ENCODE assay signal across 1 cellular context in the genomic region with DNA sequence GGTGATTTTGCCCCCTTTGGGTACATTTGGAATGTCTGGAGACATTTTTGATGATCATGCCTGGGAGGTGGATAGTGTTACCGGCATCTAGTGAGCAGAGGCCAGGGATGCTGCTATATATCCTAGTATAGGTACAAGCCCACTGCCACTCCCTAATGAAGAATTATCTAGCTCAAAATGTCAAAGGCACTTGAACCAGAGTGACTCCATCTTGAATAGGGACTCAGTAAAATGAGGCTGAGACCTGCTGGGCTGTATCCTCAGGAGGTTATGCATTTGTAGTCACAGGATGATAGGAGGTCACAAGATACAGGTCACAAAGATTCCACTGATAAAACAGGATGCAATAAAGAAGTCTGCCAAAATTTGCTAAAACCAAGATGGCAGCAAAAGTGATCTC.
TF ChIP-seq lines count a peak whose summit lies in the region.

No MANE protein-coding gene starts in this region.

TF ChIP-seq in K562, 482 proteins besides CTCF, POLR2A, EP300 and RAD21:
- TF ChIP-seq TEAD1 (CRISPR knock-in tag; IDR thresholded peaks at IDR 0.05), result 0 out of 4 replicates have a peak, but pooled peaks of 1 of the 2 experiments have one; percentile 36
- TF ChIP-seq, protein P1, sequence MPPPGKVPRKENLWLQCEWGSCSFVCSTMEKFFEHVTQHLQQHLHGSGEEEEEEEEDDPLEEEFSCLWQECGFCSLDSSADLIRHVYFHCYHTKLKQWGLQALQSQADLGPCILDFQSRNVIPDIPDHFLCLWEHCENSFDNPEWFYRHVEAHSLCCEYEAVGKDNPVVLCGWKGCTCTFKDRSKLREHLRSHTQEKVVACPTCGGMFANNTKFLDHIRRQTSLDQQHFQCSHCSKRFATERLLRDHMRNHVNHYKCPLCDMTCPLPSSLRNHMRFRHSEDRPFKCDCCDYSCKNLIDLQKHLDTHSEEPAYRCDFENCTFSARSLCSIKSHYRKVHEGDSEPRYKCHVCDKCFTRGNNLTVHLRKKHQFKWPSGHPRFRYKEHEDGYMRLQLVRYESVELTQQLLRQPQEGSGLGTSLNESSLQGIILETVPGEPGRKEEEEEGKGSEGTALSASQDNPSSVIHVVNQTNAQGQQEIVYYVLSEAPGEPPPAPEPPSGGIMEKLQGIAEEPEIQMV (tag; conservative IDR thresholded peaks at IDR 0.05; ENCODE audit: low read depth), result no peak
- no peak for TF ChIP-seq ZNF174 (CRISPR knock-in tag; IDR thresholded peaks at IDR 0.05)
- 0 out of 2 replicates have a peak, but pooled peaks have one; percentile 59 for TF ChIP-seq HDAC8 (tag; IDR thresholded peaks at IDR 0.05)
- TF ChIP-seq KLF13 (tag; IDR thresholded peaks at IDR 0.05; ENCODE audit: borderline replicate concordance, low read depth), result no peak
- TF ChIP-seq, protein P2, sequence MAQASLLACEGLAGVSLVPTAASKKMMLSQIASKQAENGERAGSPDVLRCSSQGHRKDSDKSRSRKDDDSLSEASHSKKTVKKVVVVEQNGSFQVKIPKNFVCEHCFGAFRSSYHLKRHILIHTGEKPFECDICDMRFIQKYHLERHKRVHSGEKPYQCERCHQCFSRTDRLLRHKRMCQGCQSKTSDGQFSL (CRISPR knock-in tag; IDR thresholded peaks at IDR 0.05), result no peak
- TF ChIP-seq, protein P2 (tag; IDR thresholded peaks at IDR 0.05), result 0 out of 4 replicates have a peak, but pooled peaks of 1 of the 2 experiments have one; percentile 46
- 0 out of 2 replicates have a peak, but pooled peaks have one; percentile 17 for TF ChIP-seq TAF7 (tag; IDR thresholded peaks at IDR 0.05)
- TF ChIP-seq, protein P3, sequence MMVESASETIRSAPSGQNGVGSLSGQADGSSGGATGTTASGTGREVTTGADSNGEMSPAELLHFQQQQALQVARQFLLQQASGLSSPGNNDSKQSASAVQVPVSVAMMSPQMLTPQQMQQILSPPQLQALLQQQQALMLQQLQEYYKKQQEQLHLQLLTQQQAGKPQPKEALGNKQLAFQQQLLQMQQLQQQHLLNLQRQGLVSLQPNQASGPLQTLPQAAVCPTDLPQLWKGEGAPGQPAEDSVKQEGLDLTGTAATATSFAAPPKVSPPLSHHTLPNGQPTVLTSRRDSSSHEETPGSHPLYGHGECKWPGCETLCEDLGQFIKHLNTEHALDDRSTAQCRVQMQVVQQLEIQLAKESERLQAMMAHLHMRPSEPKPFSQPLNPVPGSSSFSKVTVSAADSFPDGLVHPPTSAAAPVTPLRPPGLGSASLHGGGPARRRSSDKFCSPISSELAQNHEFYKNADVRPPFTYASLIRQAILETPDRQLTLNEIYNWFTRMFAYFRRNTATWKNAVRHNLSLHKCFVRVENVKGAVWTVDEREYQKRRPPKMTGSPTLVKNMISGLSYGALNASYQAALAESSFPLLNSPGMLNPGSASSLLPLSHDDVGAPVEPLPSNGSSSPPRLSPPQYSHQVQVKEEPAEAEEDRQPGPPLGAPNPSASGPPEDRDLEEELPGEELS (CRISPR knock-in tag; IDR thresholded peaks at IDR 0.05; ENCODE audit: borderline replicate concordance), result no peak
- peak; percentile 43; the same call in 1 of the 2 replicates for TF ChIP-seq BACH1 (tag; IDR thresholded peaks at IDR 0.05)
- no peak for TF ChIP-seq NCOA1 (IDR thresholded peaks at IDR 0.05; ENCODE audit: low read depth)
- TF ChIP-seq PYGO2 (tag; IDR thresholded peaks at IDR 0.05), result peak; percentile 88
- TF ChIP-seq ZNF239 (CRISPR knock-in tag; IDR thresholded peaks at IDR 0.05), result peak; percentile 26; the same call in 1 of the 2 replicates
- peak; percentile 78 for TF ChIP-seq PTRF (tag; IDR thresholded peaks at IDR 0.05)
- no peak for TF ChIP-seq NR2C1 (IDR thresholded peaks at IDR 0.05)
- TF ChIP-seq NR2C1 (tag; IDR thresholded peaks at IDR 0.05), result peak; percentile 50; the same call in 1 of the 2 replicates
- TF ChIP-seq, protein P4, sequence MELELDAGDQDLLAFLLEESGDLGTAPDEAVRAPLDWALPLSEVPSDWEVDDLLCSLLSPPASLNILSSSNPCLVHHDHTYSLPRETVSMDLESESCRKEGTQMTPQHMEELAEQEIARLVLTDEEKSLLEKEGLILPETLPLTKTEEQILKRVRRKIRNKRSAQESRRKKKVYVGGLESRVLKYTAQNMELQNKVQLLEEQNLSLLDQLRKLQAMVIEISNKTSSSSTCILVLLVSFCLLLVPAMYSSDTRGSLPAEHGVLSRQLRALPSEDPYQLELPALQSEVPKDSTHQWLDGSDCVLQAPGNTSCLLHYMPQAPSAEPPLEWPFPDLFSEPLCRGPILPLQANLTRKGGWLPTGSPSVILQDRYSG (tag; conservative IDR thresholded peaks at IDR 0.05; ENCODE audit: low read depth), result peak; percentile 95
- TF ChIP-seq SMAD3 (CRISPR knock-in tag; conservative IDR thresholded peaks at IDR 0.05), result 0 out of 2 replicates have a peak, but pooled peaks have one; percentile 25
- TF ChIP-seq MEF2D (tag; conservative IDR thresholded peaks at IDR 0.05; ENCODE audit: low read depth), result peak; percentile 80
- TF ChIP-seq PTTG1 (tag; IDR thresholded peaks at IDR 0.05; ENCODE audit: low read depth), result peak; percentile 84
- TF ChIP-seq PRPF4 (IDR thresholded peaks at IDR 0.05; ENCODE audit: insufficient read depth, low read depth, low read length, poor library complexity, severe bottlenecking), result no peak
- TF ChIP-seq ZNF644 (tag; IDR thresholded peaks at IDR 0.05; ENCODE audit: low read depth), result peak; percentile 84; the same call in 1 of the 2 replicates
- peak; percentile 64; the same call in 1 of the 2 replicates for TF ChIP-seq DDX20 (tag; IDR thresholded peaks at IDR 0.05; ENCODE audit: low read depth)
- peak; percentile 34; the same call in 1 of the 2 replicates for TF ChIP-seq NFE2L1 (tag; IDR thresholded peaks at IDR 0.05; ENCODE audit: borderline replicate concordance, low read depth)
- TF ChIP-seq, protein P5, sequence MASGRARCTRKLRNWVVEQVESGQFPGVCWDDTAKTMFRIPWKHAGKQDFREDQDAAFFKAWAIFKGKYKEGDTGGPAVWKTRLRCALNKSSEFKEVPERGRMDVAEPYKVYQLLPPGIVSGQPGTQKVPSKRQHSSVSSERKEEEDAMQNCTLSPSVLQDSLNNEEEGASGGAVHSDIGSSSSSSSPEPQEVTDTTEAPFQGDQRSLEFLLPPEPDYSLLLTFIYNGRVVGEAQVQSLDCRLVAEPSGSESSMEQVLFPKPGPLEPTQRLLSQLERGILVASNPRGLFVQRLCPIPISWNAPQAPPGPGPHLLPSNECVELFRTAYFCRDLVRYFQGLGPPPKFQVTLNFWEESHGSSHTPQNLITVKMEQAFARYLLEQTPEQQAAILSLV (tag; IDR thresholded peaks at IDR 0.05), result peak; percentile 23; the same call in 1 of the 2 replicates
- TF ChIP-seq ZNF766 (CRISPR knock-in tag; conservative IDR thresholded peaks at IDR 0.05), result peak; percentile 73; the same call in 1 of the 2 replicates
- TF ChIP-seq ETV1 (tag; conservative IDR thresholded peaks at IDR 0.05; ENCODE audit: low read depth), result peak; percentile 31; the same call in 1 of the 2 replicates
- TF ChIP-seq, protein P6, sequence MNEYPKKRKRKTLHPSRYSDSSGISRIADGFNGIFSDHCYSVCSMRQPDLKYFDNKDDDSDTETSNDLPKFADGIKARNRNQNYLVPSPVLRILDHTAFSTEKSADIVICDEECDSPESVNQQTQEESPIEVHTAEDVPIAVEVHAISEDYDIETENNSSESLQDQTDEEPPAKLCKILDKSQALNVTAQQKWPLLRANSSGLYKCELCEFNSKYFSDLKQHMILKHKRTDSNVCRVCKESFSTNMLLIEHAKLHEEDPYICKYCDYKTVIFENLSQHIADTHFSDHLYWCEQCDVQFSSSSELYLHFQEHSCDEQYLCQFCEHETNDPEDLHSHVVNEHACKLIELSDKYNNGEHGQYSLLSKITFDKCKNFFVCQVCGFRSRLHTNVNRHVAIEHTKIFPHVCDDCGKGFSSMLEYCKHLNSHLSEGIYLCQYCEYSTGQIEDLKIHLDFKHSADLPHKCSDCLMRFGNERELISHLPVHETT (CRISPR knock-in tag; conservative IDR thresholded peaks at IDR 0.05 in 1 of 2, IDR thresholded peaks at IDR 0.05 in 1 of 2), result peak in 1 of 2 experiments; percentile 80; a peak in 2 of 4 replicates
- TF ChIP-seq, protein P7, sequence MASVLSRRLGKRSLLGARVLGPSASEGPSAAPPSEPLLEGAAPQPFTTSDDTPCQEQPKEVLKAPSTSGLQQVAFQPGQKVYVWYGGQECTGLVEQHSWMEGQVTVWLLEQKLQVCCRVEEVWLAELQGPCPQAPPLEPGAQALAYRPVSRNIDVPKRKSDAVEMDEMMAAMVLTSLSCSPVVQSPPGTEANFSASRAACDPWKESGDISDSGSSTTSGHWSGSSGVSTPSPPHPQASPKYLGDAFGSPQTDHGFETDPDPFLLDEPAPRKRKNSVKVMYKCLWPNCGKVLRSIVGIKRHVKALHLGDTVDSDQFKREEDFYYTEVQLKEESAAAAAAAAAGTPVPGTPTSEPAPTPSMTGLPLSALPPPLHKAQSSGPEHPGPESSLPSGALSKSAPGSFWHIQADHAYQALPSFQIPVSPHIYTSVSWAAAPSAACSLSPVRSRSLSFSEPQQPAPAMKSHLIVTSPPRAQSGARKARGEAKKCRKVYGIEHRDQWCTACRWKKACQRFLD (CRISPR knock-in tag; IDR thresholded peaks at IDR 0.05), result peak; percentile 54; the same call in 1 of the 2 replicates
- TF ChIP-seq, protein P8, sequence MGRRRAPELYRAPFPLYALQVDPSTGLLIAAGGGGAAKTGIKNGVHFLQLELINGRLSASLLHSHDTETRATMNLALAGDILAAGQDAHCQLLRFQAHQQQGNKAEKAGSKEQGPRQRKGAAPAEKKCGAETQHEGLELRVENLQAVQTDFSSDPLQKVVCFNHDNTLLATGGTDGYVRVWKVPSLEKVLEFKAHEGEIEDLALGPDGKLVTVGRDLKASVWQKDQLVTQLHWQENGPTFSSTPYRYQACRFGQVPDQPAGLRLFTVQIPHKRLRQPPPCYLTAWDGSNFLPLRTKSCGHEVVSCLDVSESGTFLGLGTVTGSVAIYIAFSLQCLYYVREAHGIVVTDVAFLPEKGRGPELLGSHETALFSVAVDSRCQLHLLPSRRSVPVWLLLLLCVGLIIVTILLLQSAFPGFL (CRISPR knock-in tag; IDR thresholded peaks at IDR 0.05), result no peak
- TF ChIP-seq MXI1 (IDR thresholded peaks at IDR 0.05; ENCODE audit: low read depth, low read length), result no peak
